Comparison of ENCODE assay signal across 19 cellular contexts in the genomic region with DNA sequence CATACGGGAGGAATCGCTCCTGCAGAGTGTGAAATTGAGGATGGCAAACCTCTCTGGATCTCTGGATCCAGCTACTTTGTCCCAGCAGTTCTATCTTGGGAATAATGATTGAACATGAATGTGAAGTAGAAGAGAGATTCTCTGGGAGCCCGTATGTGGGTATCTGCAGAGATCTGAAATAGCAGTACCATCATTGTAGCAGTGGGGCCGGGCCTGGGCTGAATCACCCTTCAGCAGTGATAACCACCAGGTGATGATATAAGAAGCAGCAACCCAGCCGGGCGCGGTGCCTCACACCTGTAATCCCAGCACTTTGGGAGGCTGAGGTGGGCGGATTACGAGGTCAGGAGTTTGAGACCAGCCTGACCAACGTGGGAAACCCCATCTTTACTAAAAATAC. TPM values are rescaled to one million over a fixed set of nuclear protein-coding genes. Genes with fewer than 3 reads are reported as not detected.
"Had no signal": no experiment of that assay in that cellular context is flagged by ENCODE, and none has a peak within 500 bp of the region (broad histone marks: within the 10 kb centered on the region; RNA-seq: fewer than 3 reads in every experiment).

No MANE protein-coding gene starts in this region.

- ATAC-seq: activated T-cell treated with anti-CD3 and anti-CD28 coated beads, Interleukin-2, amount 50 U/mL, for 72 hours; heart right ventricle; lower lobe of right lung; naive thymus-derived CD8-positive, alpha-beta T cell; stimulated activated naive CD8-positive, alpha-beta T cell treated with anti-CD3 and anti-CD28 coated beads, Interleukin-15, Interleukin-2, amounts not matched to agents 100 U/mL and 50 U/mL, for 24 hours had no signal

- H3K9me3 Mint-ChIP-seq: activated CD4-positive, alpha-beta memory T cell treated with anti-CD3 and anti-CD28 coated beads, Interleukin-2, amount 10 ng/mL, durations not matched to agents 7 days and 5 days; activated naive CD4-positive, alpha-beta T cell treated with anti-CD3 and anti-CD28 coated beads for 36 hours; activated T-cell treated with anti-CD3 and anti-CD28 coated beads, Interleukin-2, amount 50 U/mL, for 72 hours; endodermal cell; naive thymus-derived CD8-positive, alpha-beta T cell; T-helper 1 cell treated with Interleukin-12 subunit alpha and Interleukin-12 subunit beta and Interleukin-4 antibody, amounts not matched to agents 30 μg/mL and 1 μg/mL, for 36 hours had no signal

- H3K4me3 ChIP-seq: esophagus squamous epithelium, heart right ventricle, lower lobe of right lung had no signal

- H3K27ac ChIP-seq: esophagus squamous epithelium, heart right ventricle, lower lobe of right lung had no signal

- H3K36me3 Mint-ChIP-seq: naive thymus-derived CD8-positive, alpha-beta T cell had no signal

- DNase-seq: activated CD4-positive, alpha-beta memory T cell treated with anti-CD3 and anti-CD28 coated beads, Interleukin-2, amount 10 ng/mL, durations not matched to agents 7 days and 5 days; activated CD4-positive, alpha-beta T cell treated with anti-CD3 and anti-CD28 coated beads for 4 hours; activated CD4-positive, CD25-positive, alpha-beta regulatory T cell; activated effector memory CD4-positive, alpha-beta T cell treated with Interleukin-2 at 50 U/mL for 16 hours; activated naive CD4-positive, alpha-beta T cell treated with anti-CD3 and anti-CD28 coated beads for 36 hours; activated T-cell treated with anti-CD3 and anti-CD28 coated beads, Interleukin-2, amount 50 U/mL, for 72 hours; amygdala; cerebellar nuclear complex; cortex of kidney; esophagus squamous epithelium; heart right ventricle; kidney; lower lobe of right lung; naive thymus-derived CD8-positive, alpha-beta T cell; nucleus accumbens; stimulated activated CD4-positive, alpha-beta T cell treated with anti-CD3 and anti-CD28 coated beads, Interleukin-4, amount 100 ng/mL, for 24 hours; stimulated activated naive CD8-positive, alpha-beta T cell treated with anti-CD3 and anti-CD28 coated beads, Interleukin-15, Interleukin-2, amounts not matched to agents 100 U/mL and 50 U/mL, for 24 hours had no signal

- H3K27ac Mint-ChIP-seq: activated CD4-positive, alpha-beta memory T cell treated with anti-CD3 and anti-CD28 coated beads, Interleukin-2, amount 10 ng/mL, durations not matched to agents 7 days and 5 days; activated naive CD4-positive, alpha-beta T cell treated with anti-CD3 and anti-CD28 coated beads for 36 hours; activated T-cell treated with anti-CD3 and anti-CD28 coated beads, Interleukin-2, amount 50 U/mL, for 72 hours; endodermal cell; naive thymus-derived CD8-positive, alpha-beta T cell; T-helper 1 cell treated with Interleukin-12 subunit alpha and Interleukin-12 subunit beta and Interleukin-4 antibody, amounts not matched to agents 30 μg/mL and 1 μg/mL, for 36 hours had no signal

- H3K4me1 ChIP-seq: esophagus squamous epithelium, heart right ventricle, lower lobe of right lung had no signal

- H3K4me3 Mint-ChIP-seq: activated CD4-positive, alpha-beta memory T cell treated with anti-CD3 and anti-CD28 coated beads, Interleukin-2, amount 10 ng/mL, durations not matched to agents 7 days and 5 days; activated naive CD4-positive, alpha-beta T cell treated with anti-CD3 and anti-CD28 coated beads for 36 hours; activated T-cell treated with anti-CD3 and anti-CD28 coated beads, Interleukin-2, amount 50 U/mL, for 72 hours; endodermal cell; naive thymus-derived CD8-positive, alpha-beta T cell; T-helper 1 cell treated with Interleukin-12 subunit alpha and Interleukin-12 subunit beta and Interleukin-4 antibody, amounts not matched to agents 30 μg/mL and 1 μg/mL, for 36 hours had no signal

- H3K9me3 ChIP-seq: esophagus squamous epithelium, heart right ventricle, lower lobe of right lung had no signal

- H3K36me3 ChIP-seq: esophagus squamous epithelium, heart right ventricle, lower lobe of right lung had no signal

- H3K27me3 ChIP-seq: esophagus squamous epithelium, heart right ventricle had no signal

- H3K4me1 Mint-ChIP-seq: activated CD4-positive, alpha-beta memory T cell treated with anti-CD3 and anti-CD28 coated beads, Interleukin-2, amount 10 ng/mL, durations not matched to agents 7 days and 5 days; naive thymus-derived CD8-positive, alpha-beta T cell had no signal

RNA-seq across cellular contexts. Expression of a gene that starts 51.9 kb away (rescaled TPM):
- polyA plus RNA-seq: naive thymus-derived CD8-positive, alpha-beta T cell had no signal
